13 cellular contexts compared by ENCODE assay signal in the genomic region with DNA sequence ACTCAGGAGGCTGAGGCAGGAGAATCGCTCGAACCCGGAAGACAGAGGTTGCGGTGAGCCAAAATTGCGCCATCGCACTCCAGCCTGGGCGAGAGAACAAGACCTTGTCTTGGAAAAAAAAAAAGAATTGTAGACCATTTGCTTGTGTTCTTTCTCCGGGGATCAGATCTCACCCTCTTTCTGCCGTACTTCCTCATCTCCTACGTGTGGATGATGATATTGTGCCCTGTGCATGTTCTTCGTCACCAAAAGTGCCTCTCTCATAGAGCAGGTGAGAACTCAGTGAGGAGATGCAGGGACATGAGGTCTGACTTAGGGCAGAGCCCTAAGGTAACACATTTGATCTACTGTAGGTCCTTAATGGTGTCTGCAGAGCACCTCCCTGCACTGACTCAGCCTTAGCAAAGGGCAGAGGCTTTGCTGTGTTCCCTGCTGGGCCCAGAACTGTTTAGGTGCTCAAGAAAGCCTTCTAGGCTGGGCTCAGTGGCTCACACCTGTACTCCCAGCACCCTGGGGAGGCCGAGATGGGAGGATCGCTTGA.
"Had no signal": no experiment of that assay in that cellular context is flagged by ENCODE, and none has a peak within 500 bp of the region (broad histone marks: within the 10 kb centered on the region; RNA-seq: fewer than 3 reads in every experiment).

No MANE protein-coding gene starts in this region.

- DNase-seq: activated CD4-positive, CD25-positive, alpha-beta regulatory T cell; activated naive CD4-positive, alpha-beta T cell treated with anti-CD3 and anti-CD28 coated beads, Interleukin-2, amount 50 U/mL, for 16 hours; activated T-cell treated with anti-CD3 and anti-CD28 coated beads, Interleukin-2, amount 50 U/mL, for 1 hour; adrenal gland; central memory CD4-positive, alpha-beta T cell; effector memory CD8-positive, alpha-beta T cell; kidney; left ventricle myocardium superior; stimulated activated CD8-positive, alpha-beta memory T cell treated with anti-CD3 and anti-CD28 coated beads, Interleukin-4, amount 100 ng/mL, for 48 hours; T-cell; upper lobe of left lung had no signal

- ATAC-seq: effector memory CD8-positive, alpha-beta T cell; gastroesophageal sphincter; left ventricle myocardium superior; sciatic nerve; T-cell had no signal
